ENCODE assay signal across 9 cellular contexts in the genomic region with DNA sequence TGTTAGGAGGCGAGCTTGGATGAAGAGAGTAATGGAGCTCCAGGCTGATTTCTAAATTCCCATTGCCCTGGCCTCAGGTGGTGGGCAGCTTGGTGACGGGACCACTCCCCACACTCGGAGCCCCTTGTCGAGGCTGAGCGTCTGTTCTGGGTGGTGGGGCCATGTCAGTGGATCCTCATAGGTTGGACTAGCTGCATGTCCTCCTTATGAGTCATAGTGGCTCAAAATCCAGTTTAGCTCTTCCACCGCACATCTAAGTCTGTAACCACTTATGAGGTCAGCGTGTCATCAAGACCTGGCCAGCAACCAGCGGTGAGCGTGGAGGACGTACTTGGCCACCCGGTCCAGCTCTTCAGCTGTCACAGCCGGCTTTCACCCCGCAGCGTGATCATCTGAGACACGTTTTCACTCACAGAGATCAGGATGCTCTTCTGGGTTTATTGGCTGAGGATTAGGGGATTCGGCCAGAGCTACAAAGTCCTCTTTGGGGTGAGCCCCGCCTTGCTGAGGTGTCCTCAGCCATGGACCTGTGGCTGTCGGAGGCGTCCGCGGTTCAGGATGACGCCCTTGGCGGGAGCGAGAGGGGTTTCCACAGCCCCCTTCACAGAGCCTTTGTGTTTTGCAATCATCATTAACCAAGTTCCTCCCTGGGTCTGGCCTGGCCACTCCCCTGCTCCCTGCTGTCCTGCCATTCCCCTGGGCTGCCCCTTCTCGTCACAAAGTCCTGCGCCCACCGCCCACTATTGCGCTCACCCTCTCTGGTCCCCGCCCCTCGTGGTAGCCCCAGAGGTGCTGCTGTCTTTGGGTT. TPM values are rescaled to one million over a fixed set of nuclear protein-coding genes. Genes with fewer than 3 reads are reported as not detected.
DNase-seq lines count a peak whose midpoint lies in the region; ATAC-seq and TF ChIP-seq lines count a peak whose summit lies in the region.
"Had no signal": no experiment of that assay in that cellular context is flagged by ENCODE, and none has a peak within 500 bp of the region (broad histone marks: within the 10 kb centered on the region; RNA-seq: fewer than 3 reads in every experiment).

No MANE protein-coding gene starts in this region.

- no peaks in the 10 kb centered on the region for H3K27me3 Mint-ChIP-seq in activated T-helper 17 cell treated with anti-CD3 and anti-CD28 coated beads, Interleukin-2, amount 50 U/mL, for 72 hours

- H3K27ac Mint-ChIP-seq in activated T-helper 17 cell treated with anti-CD3 and anti-CD28 coated beads, Interleukin-2, amount 50 U/mL, for 72 hours: no peak overlapping the region
- H3K27ac Mint-ChIP-seq: activated naive CD4-positive, alpha-beta T cell treated with anti-CD3 and anti-CD28 coated beads for 36 hours had no signal

- no peak for TF ChIP-seq CTCF in foreskin keratinocyte (conservative IDR thresholded peaks at IDR 0.05)

- no peak overlapping the region for H3K4me3 Mint-ChIP-seq in activated T-helper 17 cell treated with anti-CD3 and anti-CD28 coated beads, Interleukin-2, amount 50 U/mL, for 72 hours
- H3K4me3 Mint-ChIP-seq: activated naive CD4-positive, alpha-beta T cell treated with anti-CD3 and anti-CD28 coated beads for 36 hours had no signal

- H3K36me3 ChIP-seq in skeletal muscle tissue (ENCODE audit: control insufficient read depth in 3 of 3, insufficient read depth in 3 of 3, low read length in 3 of 3): no peaks in the 10 kb centered on the region

- DNase-seq in GM04503 (ENCODE audit: low read depth) (peak; percentile 93), SW 1271 (lab: John Stamatoyannopoulos, UW) (peak; percentile 3 to 48), foreskin keratinocyte (peak in 1 of 2 donors; percentile 25), activated gamma-delta T cell (lab: John Stamatoyannopoulos, UW) (no peak)
- DNase-seq: activated naive CD4-positive, alpha-beta T cell treated with anti-CD3 and anti-CD28 coated beads for 36 hours had no signal

- H3K9me3 ChIP-seq in skeletal muscle tissue (ENCODE audit: control insufficient read depth in 3 of 3, low read length in 3 of 3): no peaks in the 10 kb centered on the region

- peak; percentile 7 for ATAC-seq in foreskin keratinocyte
- no peak for ATAC-seq in GM19324 (IDR thresholded peaks at IDR 0.05; ENCODE audit: low FRiP score, unreplicated experiment)
- ATAC-seq in activated T-helper 17 cell treated with anti-CD3 and anti-CD28 coated beads, Interleukin-2, amount 50 U/mL, for 72 hours (replicated peaks): no peak
- no peak for ATAC-seq in HG03135 (IDR thresholded peaks at IDR 0.05; ENCODE audit: unreplicated experiment)

- H3K27ac ChIP-seq in foreskin keratinocyte (no peak overlapping the region), skeletal muscle tissue (ENCODE audit: low read depth, low read length) (peak overlapping the region; percentile 99)

- no peaks in the 10 kb centered on the region for H3K36me3 Mint-ChIP-seq in activated T-helper 17 cell treated with anti-CD3 and anti-CD28 coated beads, Interleukin-2, amount 50 U/mL, for 72 hours (ENCODE audit: low read depth)

- peak overlapping the region; percentile 48 to 67 (median 49) for H3K4me3 ChIP-seq in skeletal muscle tissue (ENCODE audit: low read length in 3 of 3)

- H3K4me1 Mint-ChIP-seq in activated T-helper 17 cell treated with anti-CD3 and anti-CD28 coated beads, Interleukin-2, amount 50 U/mL, for 72 hours: no peaks in the 10 kb centered on the region

- H3K9ac ChIP-seq in skeletal muscle tissue (ENCODE audit: low read depth in 1 of 3, low read length in 3 of 3): peak overlapping the region; percentile 86 to 89 (median 87)

- H3K4me1 ChIP-seq in foreskin keratinocyte (no peaks in the 10 kb centered on the region), skeletal muscle tissue (ENCODE audit: control insufficient read depth in 3 of 3, insufficient read depth in 3 of 3, low read length in 3 of 3) (peaks cover 62 to 78% (median 75%) of the 10 kb centered on the region in 3 donors)

- H3K27me3 ChIP-seq in foreskin keratinocyte (peaks cover 6% of the 10 kb centered on the region), skeletal muscle tissue (ENCODE audit: control insufficient read depth in 3 of 3, insufficient read depth in 3 of 3, low read length in 3 of 3) (peaks cover 0 to 6% (median 0%) of the 10 kb centered on the region in 3 donors)

- no peaks in the 10 kb centered on the region for H3K9me3 Mint-ChIP-seq in activated T-helper 17 cell treated with anti-CD3 and anti-CD28 coated beads, Interleukin-2, amount 50 U/mL, for 72 hours
- H3K9me3 Mint-ChIP-seq: activated naive CD4-positive, alpha-beta T cell treated with anti-CD3 and anti-CD28 coated beads for 36 hours had no signal

RNA-seq across cellular contexts. Expression of gene ADPRHL1, which starts 41.9 kb away (rescaled TPM):
- 0.74 and 1.0 TPM in 2 replicates for total RNA-seq in foreskin keratinocyte
- 0.52 and 0.72 TPM in 2 replicates for polyA plus RNA-seq in foreskin keratinocyte
- total RNA-seq in skeletal muscle tissue: 124 TPM
- under 1 TPM; 0.40 to 0.69 TPM for total RNA-seq in activated T-helper 17 cell treated with anti-CD3 and anti-CD28 coated beads, Interleukin-2, amount 50 U/mL, for 72 hours

RNA-seq across cellular contexts. Expression of gene GRTP1, which starts 47.5 kb away (rescaled TPM):
- total RNA-seq in foreskin keratinocyte (5.0 and 10.6 TPM in 2 replicates), skeletal muscle tissue (3.7 TPM)
- polyA plus RNA-seq in foreskin keratinocyte: 5.3 and 11.2 TPM in 2 replicates
- under 1 TPM in 1 of 2 donors, not detected in 1; 0.26 TPM for total RNA-seq in activated T-helper 17 cell treated with anti-CD3 and anti-CD28 coated beads, Interleukin-2, amount 50 U/mL, for 72 hours

Comparison
In these comparisons a context has a peak if more than half of its experiments do, and no peak if none do; other contexts are left out.
1. RNA of gene ADPRHL1, which starts 41.9 kb away (total RNA-seq): 124 TPM in skeletal muscle tissue (single experiment); 0.74 to 1.0 TPM in foreskin keratinocyte and 0.40 to 0.69 TPM in activated T-helper 17 cell treated with anti-CD3 and anti-CD28 coated beads, Interleukin-2, amount 50 U/mL, for 72 hours; every median in the first group is over 10 times any median in the second.